Comparison of ENCODE assay signal across 1 cellular context in genomic region chr2:226837787-226838603, GRCh38.
A peak's percentile ranks its signal among the peaks of the same experiment; 100 is the strongest.
TF ChIP-seq lines count a peak whose summit lies in the region.

No MANE protein-coding gene starts in this region.

TF ChIP-seq in K562, 482 proteins besides CTCF, POLR2A, EP300 and RAD21 (continues in another document):
- TF ChIP-seq STAT5A (IDR thresholded peaks at IDR 0.05; ENCODE audit: borderline replicate concordance, low read length) (peak; percentile 61; the same call in 1 of the 2 replicates), ZNF584 (CRISPR knock-in tag; IDR thresholded peaks at IDR 0.05; ENCODE audit: low read depth) (0 out of 2 replicates have a peak, but pooled peaks have one; percentile 37), OTX1 (CRISPR knock-in tag; IDR thresholded peaks at IDR 0.05) (no peak), ELK3 (CRISPR knock-in tag; IDR thresholded peaks at IDR 0.05) (no peak), E2F4 (CRISPR knock-in tag; IDR thresholded peaks at IDR 0.05; ENCODE audit: low read depth) (no peak), E2F6 (IDR thresholded peaks at IDR 0.05; ENCODE audit: borderline replicate concordance in 1 of 2, extremely low read depth in 1 of 2, insufficient read depth in 1 of 2, insufficient read length in 1 of 2, low read depth in 1 of 2, low read length in 1 of 2, poor library complexity in 1 of 2, severe bottlenecking in 1 of 2) (peak in 1 of 2 experiments; percentile 39), BRD9 (IDR thresholded peaks at IDR 0.05; ENCODE audit: low read depth, partially characterized antibody) (no peak), PRPF4 (IDR thresholded peaks at IDR 0.05; ENCODE audit: insufficient read depth, low read depth, low read length, poor library complexity, severe bottlenecking) (no peak), HDAC6 (IDR thresholded peaks at IDR 0.05; ENCODE audit: low read depth, low read length) (no peak), E2F3 (CRISPR knock-in tag; IDR thresholded peaks at IDR 0.05) (no peak), KAT7 (CRISPR knock-in tag; IDR thresholded peaks at IDR 0.05; ENCODE audit: borderline replicate concordance) (no peak), ZNF318 (IDR thresholded peaks at IDR 0.05; ENCODE audit: borderline replicate concordance in 1 of 2, low read depth in 1 of 2) (no peak), TAF9B (IDR thresholded peaks at IDR 0.05; ENCODE audit: partially characterized antibody) (peak; percentile 12), FOSL1 (tag; conservative IDR thresholded peaks at IDR 0.05) (peak; percentile 26; the same call in 1 of the 2 replicates), CHAMP1 (IDR thresholded peaks at IDR 0.05) (0 out of 2 replicates have a peak, but pooled peaks have one; percentile 14), POLR2G (IDR thresholded peaks at IDR 0.05; ENCODE audit: low read depth, low read length) (0 out of 2 replicates have a peak, but pooled peaks have one; percentile 16), NR4A1 (CRISPR knock-in tag; IDR thresholded peaks at IDR 0.05) (no peak), NR4A1 (tag; IDR thresholded peaks at IDR 0.05) (no peak), MLLT1 (IDR thresholded peaks at IDR 0.05) (0 out of 4 replicates have a peak, but pooled peaks have one; percentile 3 to 45), SNIP1 (IDR thresholded peaks at IDR 0.05; ENCODE audit: low read depth) (no peak), RCOR1 (IDR thresholded peaks at IDR 0.05; ENCODE audit: borderline replicate concordance in 1 of 2, low read depth in 2 of 2, low read length in 2 of 2) (peak in 1 of 2 experiments; percentile 59; a peak in 2 of 4 replicates), ZNF41 (CRISPR knock-in tag; conservative IDR thresholded peaks at IDR 0.05) (no peak), VEZF1 (CRISPR knock-in tag; IDR thresholded peaks at IDR 0.05) (no peak), MAX (CRISPR knock-in tag; IDR thresholded peaks at IDR 0.05) (peak; percentile 30; the same call in 1 of the 2 replicates), HMBOX1 (IDR thresholded peaks at IDR 0.05) (peak; percentile 59; the same call in 1 of the 2 replicates), FOXJ3 (CRISPR knock-in tag; IDR thresholded peaks at IDR 0.05) (no peak), ZNF639 (CRISPR knock-in tag; conservative IDR thresholded peaks at IDR 0.05 in 1 of 2, IDR thresholded peaks at IDR 0.05 in 1 of 2) (peak in 1 of 2 experiments; percentile 27; a peak in 1 of 4 replicates), HOXB6 (CRISPR knock-in tag; IDR thresholded peaks at IDR 0.05; ENCODE audit: borderline replicate concordance) (no peak), MXI1 (IDR thresholded peaks at IDR 0.05; ENCODE audit: low read depth, low read length) (no peak), NR2C2 (CRISPR knock-in tag; IDR thresholded peaks at IDR 0.05) (no peak), NR2C2 (tag; IDR thresholded peaks at IDR 0.05) (peak; percentile 13; the same call in 1 of the 2 replicates), ZNF586 (CRISPR knock-in tag; conservative IDR thresholded peaks at IDR 0.05) (no peak)
